ENCODE assay signal across 12 cellular contexts in genomic region chr13:79434578-79434977, GRCh38. TPM values are rescaled to one million over a fixed set of nuclear protein-coding genes. Genes with fewer than 3 reads are reported as not detected.
DNase-seq lines count a peak whose midpoint lies in the region; ATAC-seq and TF ChIP-seq lines count a peak whose summit lies in the region.
"Had no signal": no experiment of that assay in that cellular context is flagged by ENCODE, and none has a peak within 500 bp of the region (broad histone marks: within the 10 kb centered on the region; RNA-seq: fewer than 3 reads in every experiment).

No MANE protein-coding gene starts in this region.

- peak; percentile 48 for ATAC-seq in activated T-helper 17 cell treated with anti-CD3 and anti-CD28 coated beads, Interleukin-2, amount 50 U/mL, for 72 hours (replicated peaks)

- in situ Hi-C loops in transverse colon (cut with MboI; ENCODE audit: low pct_ligation_motif_present in 1 of 4, low pct_unique_long_range_greater_than_20kb in 1 of 4, low sequenced_read_pairs in 3 of 4): no loop called here

- intact Hi-C loops in transverse colon (cut with DNase I; ENCODE audit: low total_unique reads): no loop called here

- no peaks in the 10 kb centered on the region for H3F3A ChIP-seq in neural progenitor cell (ENCODE audit: low read depth)

- H3K4me1 Mint-ChIP-seq in activated T-helper 17 cell treated with anti-CD3 and anti-CD28 coated beads, Interleukin-2, amount 50 U/mL, for 72 hours: peaks cover 15% of the 10 kb centered on the region
- no peaks in the 10 kb centered on the region for H3K4me1 Mint-ChIP-seq in neural progenitor cell
- H3K4me1 Mint-ChIP-seq: CD4-positive, alpha-beta memory T cell had no signal

- no peak overlapping the region for H2AFZ ChIP-seq in neural progenitor cell (replicated peaks)

- H3K36me3 Mint-ChIP-seq in activated T-helper 17 cell treated with anti-CD3 and anti-CD28 coated beads, Interleukin-2, amount 50 U/mL, for 72 hours (ENCODE audit: low read depth): no peaks in the 10 kb centered on the region
- H3K36me3 Mint-ChIP-seq in neural progenitor cell: peaks cover 7% of the 10 kb centered on the region
- H3K36me3 Mint-ChIP-seq: CD4-positive, alpha-beta memory T cell had no signal

- H3K9me3 Mint-ChIP-seq in activated T-helper 17 cell treated with anti-CD3 and anti-CD28 coated beads, Interleukin-2, amount 50 U/mL, for 72 hours: no peaks in the 10 kb centered on the region
- peaks cover 7% of the 10 kb centered on the region for H3K9me3 Mint-ChIP-seq in neural progenitor cell
- H3K9me3 Mint-ChIP-seq: CD4-positive, alpha-beta memory T cell had no signal

- no peak for TF ChIP-seq EP300 in transverse colon (IDR thresholded peaks at IDR 0.05; ENCODE audit: low read depth)

- no peaks in the 10 kb centered on the region for H3K9me3 ChIP-seq in HEK293 (ENCODE audit: control insufficient read depth, insufficient read depth, low read depth, low read length)
- H3K9me3 ChIP-seq in transverse colon: no peaks in the 10 kb centered on the region
- H3K9me3 ChIP-seq in neural progenitor cell (ENCODE audit: low read depth): no peaks in the 10 kb centered on the region
- H3K9me3 ChIP-seq: thyroid gland had no signal

- TF ChIP-seq POLR2A in transverse colon (IDR thresholded peaks at IDR 0.05): no peak

- no peak for TF ChIP-seq CTCF in HEK293 (tag by site-specific recombination; IDR thresholded peaks at IDR 0.05)
- TF ChIP-seq CTCF in fibroblast of pulmonary artery (IDR thresholded peaks at IDR 0.05; ENCODE audit: low read length, missing control alignments): no peak
- no peak for TF ChIP-seq CTCF in transverse colon (IDR thresholded peaks at IDR 0.05)
- TF ChIP-seq CTCF in neural progenitor cell (IDR thresholded peaks at IDR 0.05): no peak

- peak; percentile 57 for DNase-seq in fibroblast of pulmonary artery (ENCODE audit: low read depth)
- DNase-seq in transverse colon: no peak
- DNase-seq in GF-D8 (lab: John Stamatoyannopoulos, UW): no peak
- no peak for DNase-seq in NCI-H1436 treated with DMSO at 0.1 percent for 48 hours (lab: John Stamatoyannopoulos, UW)
- DNase-seq in neural progenitor cell (ENCODE audit: low spot score): no peak
- DNase-seq: activated naive CD4-positive, alpha-beta T cell; CD4-positive, alpha-beta memory T cell; central memory CD4-positive, alpha-beta T cell; NCI-H1048; thyroid gland had no signal

- H3K4me3 ChIP-seq in HEK293 (ENCODE audit: low read depth, low read length): no peak overlapping the region
- no peak overlapping the region for H3K4me3 ChIP-seq in fibroblast of pulmonary artery (replicated peaks; ENCODE audit: low read depth, low read length)
- H3K4me3 ChIP-seq in transverse colon: no peak overlapping the region
- H3K4me3 ChIP-seq in neural progenitor cell: no peak overlapping the region
- H3K4me3 ChIP-seq: thyroid gland had no signal

- WGBS in transverse colon (ENCODE audit: low coverage in 1 of 2), 2 donors: 73 to 83% methylated on average over 1 of the region's 1 CpG

- no peaks in the 10 kb centered on the region for H3K27me3 ChIP-seq in transverse colon
- no peaks in the 10 kb centered on the region for H3K27me3 ChIP-seq in neural progenitor cell
- H3K27me3 ChIP-seq: thyroid gland had no signal

- H3K4me1 ChIP-seq in HEK293 (ENCODE audit: control insufficient read depth, insufficient read depth, low read length) (no peaks in the 10 kb centered on the region), transverse colon (peaks cover 0 to 15% (median 5%) of the 10 kb centered on the region in 4 donors), neural progenitor cell (no peaks in the 10 kb centered on the region)
- H3K4me1 ChIP-seq: thyroid gland had no signal

- H3K27ac ChIP-seq in HEK293 (ENCODE audit: extremely low read depth, low read depth, low read length): no peak overlapping the region
- peak overlapping the region in 3 of 4 donors; percentile 62 to 74 (median 73) for H3K27ac ChIP-seq in transverse colon
- no peak overlapping the region for H3K27ac ChIP-seq in neural progenitor cell
- H3K27ac ChIP-seq: thyroid gland had no signal

- no peaks in the 10 kb centered on the region for H4K20me1 ChIP-seq in neural progenitor cell (ENCODE audit: low read depth)

- H3K79me2 ChIP-seq in neural progenitor cell (ENCODE audit: low read depth): no peaks in the 10 kb centered on the region

- CTCF ChIA-PET in HEK293 (lab: Yijun Ruan, JAX): interaction anchor here (2.7 kb wide), 1 partner anchor 11 kb away, joined by 11 read pairs; no protein-coding TSS in a partner anchor

- no peaks in the 10 kb centered on the region for H3K27me3 Mint-ChIP-seq in activated T-helper 17 cell treated with anti-CD3 and anti-CD28 coated beads, Interleukin-2, amount 50 U/mL, for 72 hours
- H3K27me3 Mint-ChIP-seq in neural progenitor cell (ENCODE audit: insufficient read depth, low read depth): no peaks in the 10 kb centered on the region

- no peak overlapping the region for H3K9ac ChIP-seq in neural progenitor cell

- H3K27ac Mint-ChIP-seq in activated T-helper 17 cell treated with anti-CD3 and anti-CD28 coated beads, Interleukin-2, amount 50 U/mL, for 72 hours: peak overlapping the region; percentile 25
- no peak overlapping the region for H3K27ac Mint-ChIP-seq in neural progenitor cell
- H3K27ac Mint-ChIP-seq: CD4-positive, alpha-beta memory T cell had no signal

- H3K36me3 ChIP-seq in HEK293 (ENCODE audit: control insufficient read depth in 2 of 2, insufficient read depth in 1 of 2, low read length in 2 of 2): no peaks in the 10 kb centered on the region
- no peaks in the 10 kb centered on the region for H3K36me3 ChIP-seq in transverse colon
- no peaks in the 10 kb centered on the region for H3K36me3 ChIP-seq in neural progenitor cell
- H3K36me3 ChIP-seq: thyroid gland had no signal

- peak overlapping the region; percentile 3 for H3K4me3 Mint-ChIP-seq in activated T-helper 17 cell treated with anti-CD3 and anti-CD28 coated beads, Interleukin-2, amount 50 U/mL, for 72 hours
- H3K4me3 Mint-ChIP-seq in neural progenitor cell: no peak overlapping the region
- H3K4me3 Mint-ChIP-seq: CD4-positive, alpha-beta memory T cell had no signal

- no peak overlapping the region for H3K4me2 ChIP-seq in neural progenitor cell

- POLR2A ChIA-PET in HEK293 (lab: Yijun Ruan, JAX): no interaction called here

TF ChIP-seq in HEK293, 187 proteins besides CTCF, POLR2A, EP300 and RAD21:
- TF ChIP-seq HIC1 (tag by site-specific recombination; IDR thresholded peaks at IDR 0.05): peak; percentile 44; the same call in 1 of the 2 replicates
- 0 out of 2 replicates have a peak, but pooled peaks have one; percentile 22 for TF ChIP-seq GFI1B (tag by site-specific recombination; IDR thresholded peaks at IDR 0.05)
- TF ChIP-seq ZNF624 (tag by site-specific recombination; IDR thresholded peaks at IDR 0.05): no peak
- TF ChIP-seq PRDM6 (tag by site-specific recombination; IDR thresholded peaks at IDR 0.05): peak; percentile 60; the same call in 1 of the 2 replicates
- no peak for TF ChIP-seq ZNF777 (tag by site-specific recombination; IDR thresholded peaks at IDR 0.05; ENCODE audit: borderline replicate concordance)

RNA-seq across cellular contexts. Expression of gene RBM26, which starts 28.5 kb away (rescaled TPM):
- 10 to 100 TPM; 56.8 to 71.8 TPM for total RNA-seq in activated T-helper 17 cell treated with anti-CD3 and anti-CD28 coated beads, Interleukin-2, amount 50 U/mL, for 72 hours
- 10 to 100 TPM; 13.9 to 52.7 (median 45.1) TPM for total RNA-seq in transverse colon
- total RNA-seq in neural progenitor cell (ENCODE audit: low replicate concordance): 80.7 and 136 TPM in 2 replicates

RNA-seq across cellular contexts. Expression of gene NDFIP2, which starts 46.4 kb away (rescaled TPM):
- 100 to 1,000 TPM in 1 of 2 donors, 10 to 100 TPM in 1; 80.6 to 129 TPM for total RNA-seq in activated T-helper 17 cell treated with anti-CD3 and anti-CD28 coated beads, Interleukin-2, amount 50 U/mL, for 72 hours
- 100 to 1,000 TPM in 1 of 4 donors, 10 to 100 TPM in 3; 56.9 to 116 (median 83.6) TPM for total RNA-seq in transverse colon
- 16.8 and 25.4 TPM in 2 replicates for total RNA-seq in neural progenitor cell (ENCODE audit: low replicate concordance)

Comparison
In these comparisons a context has a peak if more than half of its experiments do, and no peak if none do; other contexts are left out.
1. H3K27ac ChIP-seq: peak in transverse colon (3 of 4); none in HEK293 (single experiment) and neural progenitor cell (single experiment).